Comparison of ENCODE assay signal across 8 cellular contexts in genomic region chr1:226310123-226310540, GRCh38. TPM values are rescaled to one million over a fixed set of nuclear protein-coding genes. Genes with fewer than 3 reads are reported as not detected.
DNase-seq lines count a peak whose midpoint lies in the region; ATAC-seq and TF ChIP-seq lines count a peak whose summit lies in the region.

No MANE protein-coding gene starts in this region.

- peaks cover 3% of the 10 kb centered on the region for H3K27me3 Mint-ChIP-seq in type B pancreatic cell

- H3K9me3 ChIP-seq in left ventricle myocardium inferior (replicated peaks) = no peaks in the 10 kb centered on the region

- H3K36me3 ChIP-seq in left ventricle myocardium inferior = no peaks in the 10 kb centered on the region

- no peaks in the 10 kb centered on the region for H3K36me3 Mint-ChIP-seq in type B pancreatic cell

- peak overlapping the region; percentile 86 for H3K4me3 Mint-ChIP-seq in type B pancreatic cell

- H3K4me3 ChIP-seq in left ventricle myocardium inferior = peak overlapping the region; percentile 98
- H3K4me3 ChIP-seq in WI38 (ENCODE audit: low read depth, low read length) = peak overlapping the region; percentile 81

- peaks cover 16% of the 10 kb centered on the region for H3K4me1 Mint-ChIP-seq in type B pancreatic cell (ENCODE audit: unreplicated experiment)

- H3K27ac Mint-ChIP-seq in type B pancreatic cell = peak overlapping the region; percentile 52

- H3K27me3 ChIP-seq in left ventricle myocardium inferior (ENCODE audit: low read depth) = no peaks in the 10 kb centered on the region

- H3K9me3 Mint-ChIP-seq in type B pancreatic cell = no peaks in the 10 kb centered on the region

- intact Hi-C loops in left ventricle myocardium inferior (cut with micrococcal nuclease) (no loop called here), cardiac septum (cut with DNase I) (no loop called here)

- DNase-seq in left ventricle myocardium inferior = no peak
- DNase-seq in cardiac septum (ENCODE audit: low spot score) = no peak
- DNase-seq in left kidney (ENCODE audit: low read depth, low spot score) = peak; percentile 63
- DNase-seq in type B pancreatic cell (ENCODE audit: extremely low spot score, unreplicated experiment) = no peak
- DNase-seq in NCI-H1417 treated with DMSO at 0.1 percent for 48 hours (lab: John Stamatoyannopoulos, UW) = no peak

- no peak for TF ChIP-seq CTCF in left ventricle myocardium inferior (IDR thresholded peaks at IDR 0.05; ENCODE audit: borderline replicate concordance)
- no peak for TF ChIP-seq CTCF in WI38 (IDR thresholded peaks at IDR 0.05; ENCODE audit: low read depth, low read length)
- no peak for TF ChIP-seq CTCF in type B pancreatic cell (conservative IDR thresholded peaks at IDR 0.05)

- H3K27ac ChIP-seq in left ventricle myocardium inferior (replicated peaks) = peak overlapping the region; percentile 95

- peaks cover 39% of the 10 kb centered on the region for H3K4me1 ChIP-seq in left ventricle myocardium inferior

- no peak for ATAC-seq in GM18517 (IDR thresholded peaks at IDR 0.05; ENCODE audit: unreplicated experiment)
- no peak for ATAC-seq in HG02623 (IDR thresholded peaks at IDR 0.05; ENCODE audit: unreplicated experiment)

RNA-seq across cellular contexts. Expression of gene LIN9, which starts 1.2 kb away (rescaled TPM):
- total RNA-seq in left ventricle myocardium inferior (19.5 TPM), cardiac septum (13.1 TPM), type B pancreatic cell (ENCODE audit: low replicate concordance) (5.4 and 10.5 TPM in 2 replicates)
